In genomic region chr2:231213931-231214642, GRCh38 we compare ENCODE assay signal across 25 cellular contexts.
"Had no signal": no experiment of that assay in that cellular context is flagged by ENCODE, and none has a peak within 500 bp of the region (broad histone marks: within the 10 kb centered on the region; RNA-seq: fewer than 3 reads in every experiment).

No MANE protein-coding gene starts in this region.

- H3K9me3 ChIP-seq: neutrophil, pancreas, right atrium auricular region, testis, uterus had no signal

- H3K4me1 ChIP-seq: pancreas, right atrium auricular region, testis, uterus had no signal

- DNase-seq: activated CD4-positive, alpha-beta T cell treated with anti-CD3 and anti-CD28 coated beads for 4 hours; activated CD4-positive, alpha-beta T cell treated with anti-CD3 and anti-CD28 coated beads, Interleukin-2, amount 50 U/mL, for 4 hours; activated CD8-positive, alpha-beta memory T cell treated with anti-CD3 and anti-CD28 coated beads for 24 hours; activated CD8-positive, alpha-beta memory T cell treated with anti-CD3 and anti-CD28 coated beads, Interleukin-2, amount 50 U/mL, for 4 hours; activated gamma-delta T cell; activated naive CD4-positive, alpha-beta T cell treated with anti-CD3 and anti-CD28 coated beads, Interleukin-2, amount 10 ng/mL, durations not matched to agents 7 days and 5 days; activated naive CD8-positive, alpha-beta T cell treated with anti-CD3 and anti-CD28 coated beads, Interleukin-2, amount 10 ng/mL, durations not matched to agents 7 days and 5 days; activated T-cell treated with anti-CD3 and anti-CD28 coated beads, Interleukin-2, amount 50 U/mL, for 24 hours; brain microvascular endothelial cell; effector CD4-positive, alpha-beta T cell; glutamatergic neuron; left ventricle myocardium superior; naive B cell; nephron progenitor cell; pancreas; stimulated activated CD4-positive, alpha-beta T cell treated with anti-CD3 and anti-CD28 coated beads, Interleukin-15, amount 100 ng/mL, for 24 hours; stimulated activated CD4-positive, alpha-beta T cell treated with anti-CD3 and anti-CD28 coated beads, Interleukin-2, amount 100 ng/mL, for 24 hours; stimulated activated naive CD4-positive, alpha-beta T cell; testis; trophoblast cell; uterus had no signal

- H3K27ac ChIP-seq: brain microvascular endothelial cell, epithelial cell of prostate, neutrophil, pancreas, right atrium auricular region, testis, uterus, VCaP had no signal

- H3K27me3 ChIP-seq: brain microvascular endothelial cell, neutrophil, pancreas, right atrium auricular region, testis, uterus had no signal

- H3K4me3 ChIP-seq: pancreas, right atrium auricular region, testis, uterus had no signal

- H3K36me3 ChIP-seq: neutrophil, right atrium auricular region, uterus had no signal

- ATAC-seq: left ventricle myocardium superior, pancreas had no signal
